In genomic region chr10:43137971-43138756, GRCh38 we compare ENCODE assay signal across 8 cellular contexts. TPM values are rescaled to one million over a fixed set of nuclear protein-coding genes. Genes with fewer than 3 reads are reported as not detected.
A peak's percentile ranks its signal among the peaks of the same experiment; 100 is the strongest.
DNase-seq lines count a peak whose midpoint lies in the region; ATAC-seq and TF ChIP-seq lines count a peak whose summit lies in the region.

Gene CSGALNACT2, plus strand, starts transcription at chr10:43138445. Its CDS starts 16,705 bp downstream, at chr10:43155150.

- H3K27me3 Mint-ChIP-seq in stimulated activated naive CD8-positive, alpha-beta T cell treated with anti-CD3 and anti-CD28 coated beads, Interleukin-15, amount 100 ng/mL, for 72 hours: no peaks in the 10 kb centered on the region

- peaks cover 54% of the 10 kb centered on the region for H3K79me2 ChIP-seq in DOHH2 (ENCODE audit: control insufficient read depth, low read length)
- H3K79me2 ChIP-seq in Karpas-422 (ENCODE audit: low read length): peaks cover 43% of the 10 kb centered on the region
- H3K79me2 ChIP-seq in neural cell (replicated peaks; ENCODE audit: insufficient read depth, low read length): peaks cover 48% of the 10 kb centered on the region

- peaks cover 3% of the 10 kb centered on the region; the same call in 1 of the 2 replicates for H3K36me3 ChIP-seq in DOHH2 (ENCODE audit: control insufficient read depth, low read length)
- no peaks in the 10 kb centered on the region for H3K36me3 ChIP-seq in Karpas-422 (ENCODE audit: insufficient read depth, low read length)
- no peaks in the 10 kb centered on the region for H3K36me3 ChIP-seq in neural cell (ENCODE audit: insufficient read depth, low read length)

- H3K4me1 ChIP-seq in DOHH2 (ENCODE audit: control insufficient read depth, low read length) (peaks cover 66% of the 10 kb centered on the region), Karpas-422 (ENCODE audit: low read length) (peaks cover 34% of the 10 kb centered on the region)

- H3K4me1 Mint-ChIP-seq in stimulated activated naive CD8-positive, alpha-beta T cell treated with anti-CD3 and anti-CD28 coated beads, Interleukin-15, amount 100 ng/mL, for 72 hours: peaks cover 67% of the 10 kb centered on the region

- H3F3A ChIP-seq in DOHH2 (ENCODE audit: control insufficient read depth, insufficient read depth): 0 out of 2 replicates have a peak, but pooled peaks cover 2% of the 10 kb centered on the region
- H3F3A ChIP-seq in neural cell (ENCODE audit: insufficient read depth, low read length, poor library complexity, severe bottlenecking): no peaks in the 10 kb centered on the region

- H3K4me3 ChIP-seq in DOHH2 (ENCODE audit: low read length) (peak within 1 kb of the TSS; percentile 94), Karpas-422 (ENCODE audit: low read length) (peak within 1 kb of the TSS; percentile 96), fibroblast of villous mesenchyme (ENCODE audit: low read depth, low read length) (peak within 1 kb of the TSS; percentile 72), neural cell (ENCODE audit: low read length) (peak within 1 kb of the TSS; percentile 87)

- H3K9me2 ChIP-seq in DOHH2 (replicated peaks; ENCODE audit: control insufficient read depth, low read length) (no peaks in the 10 kb centered on the region), Karpas-422 (replicated peaks; ENCODE audit: insufficient read depth, low read length) (no peaks in the 10 kb centered on the region), neural cell (ENCODE audit: insufficient read depth, low read length) (no peaks in the 10 kb centered on the region)

- peak; percentile 52 for TF ChIP-seq EP300 in neural cell (conservative IDR thresholded peaks at IDR 0.05; ENCODE audit: poor library complexity, severe bottlenecking)

- ATAC-seq in GM21825 (IDR thresholded peaks at IDR 0.05; ENCODE audit: unreplicated experiment): peak; percentile 67
- ATAC-seq in stimulated activated naive CD8-positive, alpha-beta T cell treated with anti-CD3 and anti-CD28 coated beads, Interleukin-15, amount 100 ng/mL, for 72 hours: peak; percentile 88

- peak; percentile 94 for DNase-seq in Karpas-422
- DNase-seq in SHP77 (lab: John Stamatoyannopoulos, UW): peak; percentile 86 to 87
- DNase-seq in activated effector memory CD4-positive, alpha-beta T cell treated with anti-CD3 and anti-CD28 coated beads, Interleukin-2, amount 50 U/mL, for 16 hours: peak; percentile 96
- peak; percentile 88 for DNase-seq in fibroblast of villous mesenchyme (ENCODE audit: low read depth)
- DNase-seq in stimulated activated naive CD8-positive, alpha-beta T cell treated with anti-CD3 and anti-CD28 coated beads, Interleukin-15, amount 100 ng/mL, for 72 hours: peak; percentile 89 to 90

- H3K9me3 ChIP-seq in DOHH2 (ENCODE audit: control insufficient read depth, insufficient read depth, low read length) (no peaks in the 10 kb centered on the region), Karpas-422 (ENCODE audit: low read length) (no peaks in the 10 kb centered on the region), neural cell (ENCODE audit: low read length) (no peaks in the 10 kb centered on the region)

- H3K4me3 Mint-ChIP-seq in stimulated activated naive CD8-positive, alpha-beta T cell treated with anti-CD3 and anti-CD28 coated beads, Interleukin-15, amount 100 ng/mL, for 72 hours: peak within 1 kb of the TSS; percentile 99

- TF ChIP-seq CTCF in DOHH2 (IDR thresholded peaks at IDR 0.05; ENCODE audit: low read depth, low read length, poor library complexity, severe bottlenecking) (no peak), fibroblast of villous mesenchyme (IDR thresholded peaks at IDR 0.05; ENCODE audit: insufficient read depth, low read depth, low read length) (no peak), neural cell (IDR thresholded peaks at IDR 0.05; ENCODE audit: poor library complexity, severe bottlenecking) (peak; percentile 43)

- H2AFZ ChIP-seq in Karpas-422 (ENCODE audit: low read length) (peak within 1 kb of the TSS; percentile 95), neural cell (ENCODE audit: low read depth, low read length) (peak within 1 kb of the TSS; percentile 87)

- TF ChIP-seq RAD21 in neural cell (conservative IDR thresholded peaks at IDR 0.05): peak; percentile 23

- peak within 1 kb of the TSS; percentile 95 for H3K9ac ChIP-seq in Karpas-422 (ENCODE audit: low read length)
- peak within 1 kb of the TSS; percentile 97 for H3K9ac ChIP-seq in neural cell (ENCODE audit: low read length)

- H3K4me2 ChIP-seq in DOHH2 (ENCODE audit: low read length) (peak within 1 kb of the TSS; percentile 88), Karpas-422 (ENCODE audit: low read depth, low read length, poor library complexity, severe bottlenecking) (peak within 1 kb of the TSS; percentile 85), neural cell (ENCODE audit: low read length) (peak within 1 kb of the TSS; percentile 76)

- H3K27me3 ChIP-seq in DOHH2 (ENCODE audit: control insufficient read depth, low read length) (no peaks in the 10 kb centered on the region), Karpas-422 (ENCODE audit: low read length) (no peaks in the 10 kb centered on the region), neural cell (ENCODE audit: insufficient read depth, low read depth, low read length) (no peaks in the 10 kb centered on the region)

- no peaks in the 10 kb centered on the region for H3K9me3 Mint-ChIP-seq in stimulated activated naive CD8-positive, alpha-beta T cell treated with anti-CD3 and anti-CD28 coated beads, Interleukin-15, amount 100 ng/mL, for 72 hours

- H3K27ac Mint-ChIP-seq in stimulated activated naive CD8-positive, alpha-beta T cell treated with anti-CD3 and anti-CD28 coated beads, Interleukin-15, amount 100 ng/mL, for 72 hours: peak within 1 kb of the TSS; percentile 97 to 99

- H4K20me1 ChIP-seq in DOHH2 (ENCODE audit: control insufficient read depth, insufficient read depth, low read depth, low read length) (0 out of 2 replicates have a peak, but pooled peaks cover 5% of the 10 kb centered on the region), Karpas-422 (ENCODE audit: insufficient read depth, low read depth, low read length) (no peaks in the 10 kb centered on the region; the same call in 1 of the 2 replicates), neural cell (ENCODE audit: insufficient read depth) (no peaks in the 10 kb centered on the region)

- peak within 1 kb of the TSS; percentile 66 for H3K27ac ChIP-seq in DOHH2 (ENCODE audit: low read depth, low read length)
- peak within 1 kb of the TSS; percentile 73 for H3K27ac ChIP-seq in Karpas-422 (ENCODE audit: low read length)
- H3K27ac ChIP-seq in neural cell (ENCODE audit: low read length): peak within 1 kb of the TSS; percentile 97

TF ChIP-seq in neural cell, 6 proteins besides CTCF, POLR2A, EP300 and RAD21:
- TF ChIP-seq POLR2AphosphoS5 (IDR thresholded peaks at IDR 0.05): peak; percentile 93
- TF ChIP-seq REST (IDR thresholded peaks at IDR 0.05; ENCODE audit: borderline replicate concordance): peak; percentile 71
- TF ChIP-seq EZH2 (IDR thresholded peaks at IDR 0.05; ENCODE audit: borderline replicate concordance, insufficient read depth, low read length, poor library complexity, severe bottlenecking): no peak
- TF ChIP-seq MXI1 (conservative IDR thresholded peaks at IDR 0.05; ENCODE audit: poor library complexity, severe bottlenecking): peak; percentile 57
- TF ChIP-seq SMC3 (conservative IDR thresholded peaks at IDR 0.05; ENCODE audit: poor library complexity): peak; percentile 39
- peak; percentile 50 for TF ChIP-seq TAF1 (IDR thresholded peaks at IDR 0.05; ENCODE audit: low read depth)

RNA-seq across cellular contexts. Expression of gene CSGALNACT2, which starts in this region (rescaled TPM):
- total RNA-seq in Karpas-422 (2014; rRNA removed; shearing (Covaris generic); ENCODE audit: low replicate concordance): 8.3 and 9.2 TPM in 2 replicates
- 13.2 and 17.3 TPM in 2 replicates for total RNA-seq in fibroblast of villous mesenchyme
- 20.3 and 20.7 TPM in 2 replicates for polyA plus RNA-seq in neural cell
- 35.8 and 39.7 TPM in 2 replicates for polyA minus RNA-seq in neural cell

Comparison
In these comparisons a context has a peak if more than half of its experiments do, and no peak if none do; other contexts are left out.
1. Peak in every context shown above with its lines: DNase-seq, ATAC-seq, H3K4me3 ChIP-seq and H3K27ac ChIP-seq.